In genomic region chr9:72524820-72525539, GRCh38 we compare ENCODE assay signal across 8 cellular contexts. TPM values are rescaled to one million over a fixed set of nuclear protein-coding genes. Genes with fewer than 3 reads are reported as not detected.
DNase-seq lines count a peak whose midpoint lies in the region; ATAC-seq, FAIRE-seq and TF ChIP-seq lines count a peak whose summit lies in the region.

No MANE protein-coding gene starts in this region.

- intact Hi-C loops in adrenal gland (cut with DNase I), result loop anchor here in 1 of 2 donors (10.0 kb wide), 1 partner anchor 50 kb away; no protein-coding TSS in a partner anchor

- H3K27ac ChIP-seq in adrenal gland, result peak overlapping the region in 3 of 5 donors; percentile 38 to 73 (median 72)
- H3K27ac ChIP-seq in keratinocyte (ENCODE audit: control insufficient read depth, insufficient read depth, low read length), result peak overlapping the region; percentile 81

- peak; percentile 90 for DNase-seq in ACHN
- DNase-seq in HPDE6-E6E7 (ENCODE audit: extremely low spot score), result peak; percentile 89
- peak; percentile 37 to 86 (median 72) for DNase-seq in adrenal gland
- DNase-seq in keratinocyte (ENCODE audit: low read depth, low spot score), result peak; percentile 99
- DNase-seq in midbrain (lab: John Stamatoyannopoulos, UW), result no peak

- no peaks in the 10 kb centered on the region for H3K79me2 ChIP-seq in keratinocyte (ENCODE audit: control insufficient read depth, insufficient read depth, low read length)

- no peaks in the 10 kb centered on the region for H3K9me3 Mint-ChIP-seq in stimulated activated memory B cell treated with anti-CD40 and anti-IgM and Interleukin-4, amounts not matched to agents 10 μg/mL and 1 μg/mL and 100 μg/mL, for 72 hours

- H3K27me3 ChIP-seq in adrenal gland (no peaks in the 10 kb centered on the region), keratinocyte (ENCODE audit: control insufficient read depth, extremely low read depth, insufficient read depth, low read length) (no peaks in the 10 kb centered on the region)

- in situ Hi-C loops in ACHN (cut with HindIII; ENCODE audit: low pct_ligation_motif_present, low pct_unique_long_range_greater_than_20kb, low sequenced_read_pairs), result no loop called here

- no peaks in the 10 kb centered on the region for H3K27me3 Mint-ChIP-seq in stimulated activated memory B cell treated with anti-CD40 and anti-IgM and Interleukin-4, amounts not matched to agents 10 μg/mL and 1 μg/mL and 100 μg/mL, for 72 hours

- TF ChIP-seq POLR2A in adrenal gland (IDR thresholded peaks at IDR 0.05), result peak in 1 of 2 donors; percentile 38

- no peaks in the 10 kb centered on the region for H3K9me1 ChIP-seq in keratinocyte (ENCODE audit: control insufficient read depth, extremely low read depth, insufficient read depth, low read length)

- no peak for TF ChIP-seq CTCF in adrenal gland (IDR thresholded peaks at IDR 0.05)
- TF ChIP-seq CTCF in keratinocyte (optimal IDR thresholded peaks at IDR 0.05 in 1 of 3, IDR thresholded peaks at IDR 0.05 in 1 of 3, conservative IDR thresholded peaks at IDR 0.05 in 1 of 3; ENCODE audit: extremely low read depth in 1 of 3, insufficient read depth in 2 of 3, low read length in 3 of 3), result no peak

- H3K9me3 ChIP-seq in adrenal gland (replicated peaks in 1 of 3) (no peaks in the 10 kb centered on the region), keratinocyte (ENCODE audit: control insufficient read depth, low read depth, low read length) (no peaks in the 10 kb centered on the region)

- dilution Hi-C loops in keratinocyte (cut with MboI; ENCODE audit: extremely low pct_ligation_motif_present, low sequenced_read_pairs), result no loop called here

- H3K4me1 ChIP-seq in adrenal gland (replicated peaks in 1 of 2) (peaks cover 15 to 32% of the 10 kb centered on the region in 2 donors), keratinocyte (ENCODE audit: control insufficient read depth, extremely low read depth, insufficient read depth, low read length) (peaks cover 27% of the 10 kb centered on the region)

- ATAC-seq in GM18511 (IDR thresholded peaks at IDR 0.05; ENCODE audit: unreplicated experiment) (peak; percentile 43), HG03457 (IDR thresholded peaks at IDR 0.05; ENCODE audit: unreplicated experiment) (no peak)
- peak; percentile 73 for ATAC-seq in stimulated activated memory B cell treated with anti-CD40 and anti-IgM and Interleukin-4, amounts not matched to agents 10 μg/mL and 1 μg/mL and 100 μg/mL, for 72 hours

- peak overlapping the region; percentile 40 for H3K9ac ChIP-seq in keratinocyte (ENCODE audit: control insufficient read depth, extremely low read depth, insufficient read depth, low read length)

- no peaks in the 10 kb centered on the region for H3K36me3 Mint-ChIP-seq in stimulated activated memory B cell treated with anti-CD40 and anti-IgM and Interleukin-4, amounts not matched to agents 10 μg/mL and 1 μg/mL and 100 μg/mL, for 72 hours

- H3K4me3 ChIP-seq in adrenal gland (no peak overlapping the region), keratinocyte (ENCODE audit: control insufficient read depth in 2 of 3, extremely low read depth in 1 of 3, insufficient read depth in 2 of 3, low read depth in 1 of 3, low read length in 3 of 3) (no peak overlapping the region)

- 52 to 58% (median 55%) methylated on average over 9 of the region's 9 CpGs for WGBS in adrenal gland, 4 donors

- H3K27ac Mint-ChIP-seq in stimulated activated memory B cell treated with anti-CD40 and anti-IgM and Interleukin-4, amounts not matched to agents 10 μg/mL and 1 μg/mL and 100 μg/mL, for 72 hours, result peak overlapping the region; percentile 32

- peaks cover 18% of the 10 kb centered on the region for H3K4me1 Mint-ChIP-seq in stimulated activated memory B cell treated with anti-CD40 and anti-IgM and Interleukin-4, amounts not matched to agents 10 μg/mL and 1 μg/mL and 100 μg/mL, for 72 hours

- H3K36me3 ChIP-seq in adrenal gland (replicated peaks in 1 of 2) (no peaks in the 10 kb centered on the region), keratinocyte (ENCODE audit: control insufficient read depth in 2 of 2, extremely low read depth in 1 of 2, insufficient read depth in 2 of 2, low read length in 2 of 2) (no peaks in the 10 kb centered on the region)

- FAIRE-seq in keratinocyte (lab: Jason Lieb, UNC), result peak; percentile 99

- H3K4me3 Mint-ChIP-seq in stimulated activated memory B cell treated with anti-CD40 and anti-IgM and Interleukin-4, amounts not matched to agents 10 μg/mL and 1 μg/mL and 100 μg/mL, for 72 hours, result no peak overlapping the region

- H3K4me2 ChIP-seq in keratinocyte (ENCODE audit: control insufficient read depth, extremely low read depth, insufficient read depth, low read depth, low read length), result peak overlapping the region; percentile 51

- no peaks in the 10 kb centered on the region for H4K20me1 ChIP-seq in keratinocyte (ENCODE audit: control insufficient read depth, extremely low read depth, insufficient read depth, low read length)

- H2AFZ ChIP-seq in keratinocyte (ENCODE audit: control insufficient read depth, low read length), result no peak overlapping the region

RNA-seq across cellular contexts. Expression of gene TMC1, which starts 3.6 kb away (rescaled TPM):
- 1 to 10 TPM in 1 of 8 donors, under 1 TPM in 3, not detected in 4; 0.31 to 1.5 (median 0.56) TPM for total RNA-seq in adrenal gland
- polyA plus RNA-seq in adrenal gland (not detected), keratinocyte (0.05 to 0.24 TPM (median 0.12 TPM) in 3 replicates)
- polyA plus RNA-seq in keratinocyte (2011; ENCODE audit: low read depth), result not detected
- polyA plus RNA-seq in keratinocyte (2011; cell fraction: cytosol; rRNA removed), result not detected in 2 replicates
- polyA plus RNA-seq in keratinocyte (2011; cell fraction: nucleus; rRNA removed), result 0.08 and 0.32 TPM in 2 replicates
- not detected in 2 replicates for polyA plus RNA-seq in keratinocyte (2012; ENCODE audit: low replicate concordance)
- 1.3 TPM in 1 of 3 replicates, not detected in the others for polyA minus RNA-seq in keratinocyte
- not detected for polyA minus RNA-seq in keratinocyte (2011; cell fraction: cytosol; rRNA and poly(A)+ RNA removed)
- polyA minus RNA-seq in keratinocyte (2011; cell fraction: nucleus; rRNA and poly(A)+ RNA removed), result not detected in 2 replicates
